21 cellular contexts compared by ENCODE assay signal in the genomic region with DNA sequence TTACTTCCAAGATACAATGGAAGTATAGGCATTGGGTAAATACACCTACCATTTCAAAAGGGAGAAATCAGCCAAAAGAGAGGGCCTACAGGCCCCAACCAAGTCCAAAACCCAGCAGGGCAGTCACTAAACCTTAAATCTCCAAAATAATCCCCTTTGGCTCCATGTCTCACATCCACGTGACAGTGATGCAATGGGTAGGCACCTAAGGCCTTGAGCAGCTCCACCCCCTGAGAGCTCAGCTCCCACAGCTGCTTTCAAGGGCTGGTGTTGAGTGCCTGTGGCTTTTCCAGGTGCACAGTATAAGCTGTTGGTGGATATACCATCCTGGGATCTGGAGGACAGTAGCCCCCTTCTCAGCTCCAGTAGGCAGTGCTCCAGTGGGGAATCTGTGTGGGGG.
DNase-seq lines count a peak whose midpoint lies in the region; ATAC-seq, FAIRE-seq and TF ChIP-seq lines count a peak whose summit lies in the region.
"Had no signal": no experiment of that assay in that cellular context is flagged by ENCODE, and none has a peak within 500 bp of the region (broad histone marks: within the 10 kb centered on the region; RNA-seq: fewer than 3 reads in every experiment).

No MANE protein-coding gene starts in this region.

- H4K20me1 ChIP-seq in K562 (replicated peaks; ENCODE audit: control insufficient read depth, insufficient read depth, low read length) = no peaks in the 10 kb centered on the region
- H4K20me1 ChIP-seq: BLaER1 treated with 17β-estradiol and CSF1 and Interleukin-3, amounts not matched to agents 10 nM and 100 nM had no signal

- CTCF ChIA-PET in K562 (lab: Yijun Ruan, JAX; ENCODE audit: low intra/inter-chr PET ratio) = no interaction called here

- H3K27ac ChIP-seq in K562 (ENCODE audit: extremely low read depth, low read depth, low read length) = no peak overlapping the region
- H3K27ac ChIP-seq: 22Rv1; A549; BLaER1 treated with 17β-estradiol and CSF1 and Interleukin-3, amounts not matched to agents 10 nM and 100 nM; C4-2B had no signal

- ATAC-seq in K562 = peak; percentile 78
- peak; percentile 58 for ATAC-seq in esophagus mucosa
- ATAC-seq: A549; CD8-positive, alpha-beta T cell had no signal

- H2AFZ ChIP-seq in K562 (ENCODE audit: low read depth, low read length) = no peak overlapping the region

- no peak for TF ChIP-seq CTCF in K562 (IDR thresholded peaks at IDR 0.05 in 2 of 3, conservative IDR thresholded peaks at IDR 0.05 in 1 of 3; ENCODE audit: insufficient read depth in 2 of 3, low read depth in 1 of 3, low read length in 3 of 3)

- no peaks in the 10 kb centered on the region for H3K9me1 ChIP-seq in K562 (ENCODE audit: control insufficient read depth, insufficient read depth, low read length)

- no peak overlapping the region for H3K4me3 ChIP-seq in K562
- H3K4me3 ChIP-seq: A549; BLaER1 treated with 17β-estradiol and CSF1 and Interleukin-3, amounts not matched to agents 10 nM and 100 nM had no signal

- no peaks in the 10 kb centered on the region for H3K36me3 ChIP-seq in K562 (ENCODE audit: control insufficient read depth, insufficient read depth, low read length)
- H3K36me3 ChIP-seq: BLaER1 treated with 17β-estradiol and CSF1 and Interleukin-3, amounts not matched to agents 10 nM and 100 nM had no signal

- H3K9ac ChIP-seq in K562 (ENCODE audit: insufficient read depth in 1 of 2, low read depth in 2 of 2, low read length in 2 of 2) = no peak overlapping the region
- H3K9ac ChIP-seq: BLaER1 treated with 17β-estradiol and CSF1 and Interleukin-3, amounts not matched to agents 10 nM and 100 nM had no signal

- no TSS peak for BruUV-seq in K562 (replicated peaks; lab: Mats Ljungman, UMichigan)

- FAIRE-seq in K562 (lab: Jason Lieb, UNC) = no peak
- FAIRE-seq: A549, D721Med, G401.6, GM12891, GM19239 had no signal

- POLR2A ChIA-PET in K562 (lab: Yijun Ruan, JAX) = no interaction called here

- no peak for TF ChIP-seq RAD21 in K562 (CRISPR knock-in tag; conservative IDR thresholded peaks at IDR 0.05 in 1 of 2, IDR thresholded peaks at IDR 0.05 in 1 of 2)

- no peaks in the 10 kb centered on the region for H3K79me2 ChIP-seq in K562 (ENCODE audit: control insufficient read depth, insufficient read depth, low read length)

- no peaks in the 10 kb centered on the region for H3K4me1 ChIP-seq in K562 (replicated peaks in 1 of 2; ENCODE audit: control insufficient read depth in 2 of 2, insufficient read depth in 2 of 2, low read length in 2 of 2)
- H3K4me1 ChIP-seq: A549, Caco-2 had no signal

- TF ChIP-seq POLR2A in K562 (conservative IDR thresholded peaks at IDR 0.05) = no peak

- no peaks in the 10 kb centered on the region for H3K9me3 ChIP-seq in K562 (replicated peaks; ENCODE audit: control insufficient read depth, insufficient read depth, low read depth, low read length)
- H3K9me3 ChIP-seq: A549, Caco-2 had no signal

- TF ChIP-seq EP300 in K562 (IDR thresholded peaks at IDR 0.05; ENCODE audit: low read length) = no peak

- peaks cover 8 to 16% of the 10 kb centered on the region in 2 experiments; a peak in 3 of 5 replicates for H3K27me3 ChIP-seq in K562 (ENCODE audit: control insufficient read depth in 2 of 2, insufficient read depth in 2 of 2, low read length in 2 of 2)
- H3K27me3 ChIP-seq: BLaER1 treated with 17β-estradiol and CSF1 and Interleukin-3, amounts not matched to agents 10 nM and 100 nM had no signal

- WGBS in K562 (ENCODE audit: insufficient coverage, low coverage, missing lambda C conversion rate) = 6% methylated on average over 1 of the region's 1 CpG

- intact Hi-C loops in K562 (cut with micrococcal nuclease) = no loop called here

- in situ Hi-C loops in K562 (cut with MboI) = no loop called here

- H3K4me2 ChIP-seq in K562 (ENCODE audit: insufficient read depth, low read length) = no peak overlapping the region
- H3K4me2 ChIP-seq: A549 had no signal

- DNase-seq in NCI-H82 (lab: John Stamatoyannopoulos, UW) (peak; percentile 67), NCI-H82 treated with DMSO at 0.1 percent for 48 hours (lab: John Stamatoyannopoulos, UW; ENCODE audit: unreplicated experiment) (no peak), K562 (ENCODE audit: extremely low read depth in 1 of 4, low spot score in 3 of 4) (no peak), NCI-H187 treated with DMSO at 0.1 percent for 48 hours (lab: John Stamatoyannopoulos, UW) (no peak), activated T-cell treated with anti-CD3 and anti-CD28 coated beads for 4 hours (no peak)
- DNase-seq: AML-193; Caco-2; Calu3; CD4-positive, alpha-beta T cell; CD8-positive, alpha-beta T cell; DMS79 treated with DMSO at 0.1 percent for 48 hours; GF-D8 had no signal

TF ChIP-seq in K562, 482 proteins besides CTCF, POLR2A, EP300 and RAD21:
- TF ChIP-seq ATF7 (IDR thresholded peaks at IDR 0.05) (0 out of 2 replicates have a peak, but pooled peaks have one; percentile 12), BRF1 (IDR thresholded peaks at IDR 0.05; ENCODE audit: borderline replicate concordance, extremely low read depth, insufficient read length) (no peak), SMARCC2 (IDR thresholded peaks at IDR 0.05; ENCODE audit: low read depth) (no peak), RBM14 (IDR thresholded peaks at IDR 0.05; ENCODE audit: borderline replicate concordance, insufficient read depth, low read depth, low read length) (no peak), MYC (IDR thresholded peaks at IDR 0.05; ENCODE audit: low read depth, low read length) (0 out of 2 replicates have a peak, but pooled peaks have one; percentile 52), MYC (CRISPR knock-in tag; IDR thresholded peaks at IDR 0.05; ENCODE audit: borderline replicate concordance, low read depth) (no peak), L3MBTL2 (IDR thresholded peaks at IDR 0.05) (0 out of 2 replicates have a peak, but pooled peaks have one; percentile 16), ZNF124 (CRISPR knock-in tag; IDR thresholded peaks at IDR 0.05) (no peak), CEBPG (CRISPR knock-in tag; IDR thresholded peaks at IDR 0.05) (no peak), CEBPG (tag; conservative IDR thresholded peaks at IDR 0.05 in 1 of 2, IDR thresholded peaks at IDR 0.05 in 1 of 2) (peak in 1 of 2 experiments; percentile 78; a peak in 2 of 4 replicates), CEBPB (tag; IDR thresholded peaks at IDR 0.05) (peak; percentile 51)
- TF ChIP-seq, protein P1, sequence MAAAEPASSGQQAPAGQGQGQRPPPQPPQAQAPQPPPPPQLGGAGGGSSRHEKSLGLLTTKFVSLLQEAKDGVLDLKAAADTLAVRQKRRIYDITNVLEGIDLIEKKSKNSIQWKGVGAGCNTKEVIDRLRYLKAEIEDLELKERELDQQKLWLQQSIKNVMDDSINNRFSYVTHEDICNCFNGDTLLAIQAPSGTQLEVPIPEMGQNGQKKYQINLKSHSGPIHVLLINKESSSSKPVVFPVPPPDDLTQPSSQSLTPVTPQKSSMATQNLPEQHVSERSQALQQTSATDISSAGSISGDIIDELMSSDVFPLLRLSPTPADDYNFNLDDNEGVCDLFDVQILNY (CRISPR knock-in tag; IDR thresholded peaks at IDR 0.05) = no peak
- TF ChIP-seq, protein P2, sequence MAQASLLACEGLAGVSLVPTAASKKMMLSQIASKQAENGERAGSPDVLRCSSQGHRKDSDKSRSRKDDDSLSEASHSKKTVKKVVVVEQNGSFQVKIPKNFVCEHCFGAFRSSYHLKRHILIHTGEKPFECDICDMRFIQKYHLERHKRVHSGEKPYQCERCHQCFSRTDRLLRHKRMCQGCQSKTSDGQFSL (CRISPR knock-in tag; IDR thresholded peaks at IDR 0.05) = no peak
- TF ChIP-seq, protein P2 (tag; IDR thresholded peaks at IDR 0.05) = no peak
- TF ChIP-seq, protein P3, sequence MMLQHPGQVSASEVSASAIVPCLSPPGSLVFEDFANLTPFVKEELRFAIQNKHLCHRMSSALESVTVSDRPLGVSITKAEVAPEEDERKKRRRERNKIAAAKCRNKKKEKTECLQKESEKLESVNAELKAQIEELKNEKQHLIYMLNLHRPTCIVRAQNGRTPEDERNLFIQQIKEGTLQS (IDR thresholded peaks at IDR 0.05) = peak; percentile 80
- TF ChIP-seq, protein P3 (CRISPR knock-in tag; conservative IDR thresholded peaks at IDR 0.05) = 0 out of 2 replicates have a peak, but pooled peaks have one; percentile 46
